2 cellular contexts compared by ENCODE assay signal in the genomic region with DNA sequence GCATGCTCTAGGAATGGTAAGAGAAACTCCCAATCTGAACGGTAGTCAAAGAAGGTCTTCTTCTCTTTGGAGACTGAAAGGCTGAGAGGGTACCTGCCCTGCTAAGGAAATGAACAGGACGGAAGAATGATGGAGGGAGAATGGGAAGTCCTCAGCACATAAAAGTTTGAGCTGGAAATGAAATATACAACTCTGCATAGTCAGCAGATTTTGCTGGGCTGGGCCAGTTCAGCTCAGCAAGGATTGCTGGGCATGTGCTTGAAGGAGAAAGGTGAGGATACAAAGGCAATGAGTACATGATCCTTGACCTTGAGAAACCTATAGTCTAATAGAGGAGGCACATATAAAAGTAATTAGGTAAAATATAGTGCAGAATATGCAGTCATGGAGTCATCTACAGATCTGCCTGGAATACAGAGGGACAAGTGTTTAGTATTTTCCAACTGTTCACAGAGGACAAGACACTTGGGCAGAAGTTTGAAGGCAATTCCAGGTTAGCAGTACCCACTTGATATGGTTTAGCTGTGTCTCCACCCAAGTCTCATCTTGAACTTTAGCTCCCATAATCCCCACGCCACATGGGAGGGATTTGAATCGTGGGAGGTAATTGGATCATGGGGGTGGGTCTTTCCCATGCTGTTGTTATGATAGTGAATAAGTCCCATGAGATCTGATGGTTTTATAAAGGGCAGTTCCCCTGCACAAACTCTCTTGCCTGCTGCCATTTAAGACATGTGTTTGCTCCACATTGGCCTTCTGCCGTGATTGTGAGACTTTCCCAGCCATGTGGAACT.
TF ChIP-seq lines count a peak whose summit lies in the region.

No MANE protein-coding gene starts in this region.

TF ChIP-seq in HepG2, 621 proteins besides CTCF, POLR2A, EP300 and RAD21:
- TF ChIP-seq SP4 (CRISPR knock-in tag; IDR thresholded peaks at IDR 0.05) (no peak), SMARCE1 (IDR thresholded peaks at IDR 0.05; ENCODE audit: borderline replicate concordance) (no peak), MAFK (conservative IDR thresholded peaks at IDR 0.05 in 1 of 2, IDR thresholded peaks at IDR 0.05 in 1 of 2; ENCODE audit: low read length in 2 of 2) (peak; percentile 98), MAFF (IDR thresholded peaks at IDR 0.05; ENCODE audit: low read depth, low read length) (peak; percentile 97)
- TF ChIP-seq, protein P1, sequence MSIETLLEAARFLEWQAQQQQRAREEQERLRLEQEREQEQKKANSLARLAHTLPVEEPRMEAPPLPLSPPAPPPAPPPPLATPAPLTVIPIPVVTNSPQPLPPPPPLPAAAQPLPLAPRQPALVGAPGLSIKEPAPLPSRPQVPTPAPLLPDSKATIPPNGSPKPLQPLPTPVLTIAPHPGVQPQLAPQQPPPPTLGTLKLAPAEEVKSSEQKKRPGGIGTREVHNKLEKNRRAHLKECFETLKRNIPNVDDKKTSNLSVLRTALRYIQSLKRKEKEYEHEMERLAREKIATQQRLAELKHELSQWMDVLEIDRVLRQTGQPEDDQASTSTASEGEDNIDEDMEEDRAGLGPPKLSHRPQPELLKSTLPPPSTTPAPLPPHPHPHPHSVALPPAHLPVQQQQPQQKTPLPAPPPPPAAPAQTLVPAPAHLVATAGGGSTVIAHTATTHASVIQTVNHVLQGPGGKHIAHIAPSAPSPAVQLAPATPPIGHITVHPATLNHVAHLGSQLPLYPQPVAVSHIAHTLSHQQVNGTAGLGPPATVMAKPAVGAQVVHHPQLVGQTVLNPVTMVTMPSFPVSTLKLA (IDR thresholded peaks at IDR 0.05): peak; percentile 15; the same call in 1 of the 2 replicates

TF ChIP-seq in H1, 55 proteins besides CTCF, POLR2A, EP300 and RAD21:
- TF ChIP-seq JUND (IDR thresholded peaks at IDR 0.05; ENCODE audit: low read length) (no peak), MAFK (IDR thresholded peaks at IDR 0.05; ENCODE audit: low read depth, low read length) (peak; percentile 53; the same call in 1 of the 2 replicates)
